ENCODE assay signal across 11 cellular contexts in the genomic region with DNA sequence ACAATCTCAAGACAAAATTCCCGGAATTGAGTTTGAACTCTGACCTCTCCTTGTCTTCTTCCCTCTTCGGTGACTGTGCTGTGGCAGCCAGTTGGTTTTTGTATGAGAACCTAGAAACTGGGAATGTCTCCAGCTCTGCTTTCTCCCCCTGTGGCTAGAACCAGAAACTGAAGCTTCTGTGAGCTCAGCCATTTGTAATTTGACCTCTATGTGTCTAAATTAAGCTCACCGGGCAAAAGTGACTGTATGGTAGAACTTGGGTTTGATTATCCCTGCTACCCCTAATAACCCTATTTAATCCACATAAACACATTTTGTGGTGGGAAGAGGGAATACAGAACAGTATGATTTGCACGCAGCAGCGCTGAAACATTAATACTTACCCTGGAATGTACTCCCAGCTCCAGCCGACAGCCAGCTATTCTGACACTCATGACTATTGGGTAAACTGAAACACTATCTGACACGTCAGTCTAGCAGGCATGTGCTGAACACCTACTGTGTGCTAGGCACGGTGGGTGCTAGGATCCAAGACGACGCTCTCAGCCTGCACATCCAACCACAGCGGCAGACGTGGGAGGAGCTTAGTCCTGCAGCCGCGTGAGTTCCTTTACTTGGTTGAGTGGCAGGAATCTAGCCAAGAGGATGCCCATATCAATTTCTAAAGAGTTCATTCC.
DNase-seq lines count a peak whose midpoint lies in the region; ATAC-seq and TF ChIP-seq lines count a peak whose summit lies in the region.
"Had no signal": no experiment of that assay in that cellular context is flagged by ENCODE, and none has a peak within 500 bp of the region (broad histone marks: within the 10 kb centered on the region; RNA-seq: fewer than 3 reads in every experiment).

No MANE protein-coding gene starts in this region.

- TF ChIP-seq POLR2A in right lobe of liver (IDR thresholded peaks at IDR 0.05) (no peak), transverse colon (IDR thresholded peaks at IDR 0.05) (no peak), sigmoid colon (IDR thresholded peaks at IDR 0.05) (no peak)

- DNase-seq in NCI-H748 (lab: John Stamatoyannopoulos, UW; ENCODE audit: unreplicated experiment), result peak; percentile 4
- DNase-seq in NCI-H748 treated with DMSO at 0.1 percent for 48 hours (lab: John Stamatoyannopoulos, UW), result no peak
- peak; percentile 34 for DNase-seq in choroid plexus epithelial cell (ENCODE audit: low read depth)
- no peak for DNase-seq in right lobe of liver
- no peak for DNase-seq in transverse colon
- no peak for DNase-seq in GM19240 (ENCODE audit: insufficient read length, low spot score)
- no peak for DNase-seq in sigmoid colon
- no peak for DNase-seq in 8988T
- DNase-seq: ACHN; activated T-cell treated with anti-CD3 and anti-CD28 coated beads, Interleukin-2, amount 50 U/mL, for 1 hour; NCI-H2171 had no signal

- H3K27ac ChIP-seq in right lobe of liver, result peak overlapping the region in 1 of 3 donors; percentile 29
- peak overlapping the region in 3 of 4 donors; percentile 21 to 43 (median 40) for H3K27ac ChIP-seq in transverse colon
- H3K27ac ChIP-seq in sigmoid colon, result no peak overlapping the region

- in situ Hi-C loops in transverse colon (cut with MboI; ENCODE audit: low pct_ligation_motif_present in 1 of 4, low pct_unique_long_range_greater_than_20kb in 1 of 4, low sequenced_read_pairs in 3 of 4), result no loop called here

- H3K9me3 ChIP-seq in right lobe of liver, result no peaks in the 10 kb centered on the region
- no peaks in the 10 kb centered on the region for H3K9me3 ChIP-seq in transverse colon
- no peaks in the 10 kb centered on the region for H3K9me3 ChIP-seq in sigmoid colon

- H3K36me3 ChIP-seq in right lobe of liver, result no peaks in the 10 kb centered on the region
- no peaks in the 10 kb centered on the region for H3K36me3 ChIP-seq in transverse colon
- no peaks in the 10 kb centered on the region for H3K36me3 ChIP-seq in sigmoid colon

- intact Hi-C loops in right lobe of liver (cut with DNase I), result no loop called here
- intact Hi-C loops in transverse colon (cut with DNase I; ENCODE audit: low total_unique reads), result no loop called here
- intact Hi-C loops in sigmoid colon (cut with DNase I), result loop anchor here (5.0 kb wide), 1 partner anchor 321 kb away; no protein-coding TSS in a partner anchor

- 44% methylated on average over 12 of the region's 14 CpGs for WGBS in right lobe of liver (ENCODE audit: insufficient coverage, low coverage, low lambda C conversion rate, missing lambda C conversion rate)
- WGBS in transverse colon (ENCODE audit: low coverage in 1 of 2), 2 donors, result 59 to 78% methylated on average over 6 to 14 of the region's 14 CpGs
- 74 to 79% methylated on average over 14 of the region's 14 CpGs for WGBS in sigmoid colon, 2 donors

- peak; percentile 53 to 80 (median 56) for ATAC-seq in right lobe of liver

- no peaks in the 10 kb centered on the region for H3K27me3 ChIP-seq in right lobe of liver
- no peaks in the 10 kb centered on the region for H3K27me3 ChIP-seq in transverse colon
- peaks cover 0 to 27% (median 6%) of the 10 kb centered on the region in 3 donors for H3K27me3 ChIP-seq in sigmoid colon

- H3K4me3 ChIP-seq in choroid plexus epithelial cell (ENCODE audit: low read depth, low read length) (no peak overlapping the region), right lobe of liver (no peak overlapping the region), transverse colon (no peak overlapping the region), sigmoid colon (no peak overlapping the region)

- TF ChIP-seq CTCF in choroid plexus epithelial cell (conservative IDR thresholded peaks at IDR 0.05; ENCODE audit: low read depth, low read length) (no peak), right lobe of liver (IDR thresholded peaks at IDR 0.05) (no peak), transverse colon (IDR thresholded peaks at IDR 0.05) (peak in 1 of 5 experiments; percentile 9), sigmoid colon (IDR thresholded peaks at IDR 0.05) (no peak)

- H3K4me1 ChIP-seq in right lobe of liver, result no peaks in the 10 kb centered on the region
- H3K4me1 ChIP-seq in transverse colon, result peaks cover 0 to 7% (median 0%) of the 10 kb centered on the region in 4 donors
- H3K4me1 ChIP-seq in sigmoid colon, result peaks cover 0 to 21% (median 12%) of the 10 kb centered on the region in 4 donors

- TF ChIP-seq EP300 in transverse colon (IDR thresholded peaks at IDR 0.05; ENCODE audit: low read depth), result no peak
- no peak for TF ChIP-seq EP300 in sigmoid colon (IDR thresholded peaks at IDR 0.05)

Comparison
In these comparisons a context has a peak if more than half of its experiments do, and no peak if none do; other contexts are left out.
1. DNase-seq: peak in NCI-H748 (single experiment) and choroid plexus epithelial cell (single experiment); none in NCI-H748 treated with DMSO at 0.1 percent for 48 hours (single experiment), right lobe of liver (0 of 3), transverse colon (single experiment), GM19240 (single experiment), sigmoid colon (single experiment) and 8988T (single experiment).
2. H3K27ac ChIP-seq: peak in transverse colon (3 of 4); none in sigmoid colon (0 of 4).